In genomic region chr2:36355890-36356198, GRCh38 we compare ENCODE assay signal across 8 cellular contexts. TPM values are rescaled to one million over a fixed set of nuclear protein-coding genes. Genes with fewer than 3 reads are reported as not detected.
DNase-seq lines count a peak whose midpoint lies in the region; ATAC-seq and TF ChIP-seq lines count a peak whose summit lies in the region.

No MANE protein-coding gene starts in this region.

- H3K27me3 ChIP-seq in right cardiac atrium (ENCODE audit: control insufficient read depth, insufficient read depth): no peaks in the 10 kb centered on the region

- ATAC-seq in right cardiac atrium: no peak
- no peak for ATAC-seq in GM19467 (IDR thresholded peaks at IDR 0.05; ENCODE audit: unreplicated experiment)
- ATAC-seq in HG03442 (IDR thresholded peaks at IDR 0.05; ENCODE audit: unreplicated experiment): no peak

- no peaks in the 10 kb centered on the region for H3K4me1 ChIP-seq in right cardiac atrium (ENCODE audit: control insufficient read depth, insufficient read depth, low read length)

- no peak for TF ChIP-seq CTCF in GM12875 (IDR thresholded peaks at IDR 0.05; ENCODE audit: borderline replicate concordance, insufficient read depth, low read depth, low read length)
- TF ChIP-seq CTCF in WI38 (IDR thresholded peaks at IDR 0.05; ENCODE audit: low read depth, low read length): no peak

- intact Hi-C loops in right cardiac atrium (cut with DNase I): loop anchor here in 3 of 4 donors (5.0 to 10.0 kb wide), 3 partner anchors 56 to 149 kb away; no protein-coding TSS in a partner anchor

- DNase-seq in right cardiac atrium (no peak), skeletal muscle cell (ENCODE audit: low read depth) (no peak), NCI-H446 treated with DMSO at 0.1 percent for 48 hours (lab: John Stamatoyannopoulos, UW) (no peak)
- no peak for DNase-seq in activated effector memory CD4-positive, alpha-beta T cell treated with anti-CD3 and anti-CD28 coated beads, Interleukin-2, amount 50 U/mL, for 16 hours

- peak overlapping the region; percentile 46 for H3K27ac ChIP-seq in right cardiac atrium (ENCODE audit: low read length)

- H3K9me3 ChIP-seq in right cardiac atrium (ENCODE audit: control insufficient read depth, low read length): no peaks in the 10 kb centered on the region

- H3K4me3 ChIP-seq in GM12875 (ENCODE audit: low read depth, low read length) (peak overlapping the region; percentile 58), WI38 (ENCODE audit: low read depth, low read length) (peak overlapping the region; percentile 97), right cardiac atrium (ENCODE audit: low read length) (peak overlapping the region; percentile 97), skeletal muscle cell (ENCODE audit: low read depth, low read length) (peak overlapping the region; percentile 76)

- under 1% methylated on average over 36 of the region's 37 CpGs for WGBS in right cardiac atrium

RNA-seq across cellular contexts. Expression of gene CRIM1, which starts 0.3 kb away (rescaled TPM):
- total RNA-seq in right cardiac atrium: 10 to 100 TPM; 21.2 to 34.0 (median 29.3) TPM
- 10.5 TPM for polyA plus RNA-seq in right cardiac atrium
